8 cellular contexts compared by ENCODE assay signal in the genomic region with DNA sequence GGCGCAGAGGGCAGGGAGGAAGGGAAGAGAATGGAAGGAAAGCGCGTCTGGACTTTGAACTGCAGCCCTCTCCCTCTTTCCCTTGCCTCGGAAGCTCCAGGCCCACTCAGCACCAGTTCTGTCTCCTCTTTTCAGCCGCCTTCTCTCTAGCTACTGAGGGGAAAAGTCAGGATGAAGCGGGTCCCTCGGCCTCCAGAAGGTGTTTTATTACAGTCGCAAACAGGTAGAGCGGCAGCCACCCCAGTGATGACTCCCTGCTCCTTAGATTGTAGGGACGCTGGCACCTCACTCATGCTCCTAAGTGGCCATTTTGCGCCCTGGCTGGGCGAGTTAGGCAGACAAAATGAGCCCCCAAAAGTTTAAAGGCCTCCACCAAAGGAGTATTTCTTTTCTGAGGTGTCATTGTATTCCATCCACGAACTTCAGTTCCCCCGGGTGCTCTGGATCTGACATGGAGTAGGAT. TPM values are rescaled to one million over a fixed set of nuclear protein-coding genes. Genes with fewer than 3 reads are reported as not detected.
DNase-seq lines count a peak whose midpoint lies in the region; ATAC-seq and TF ChIP-seq lines count a peak whose summit lies in the region.

No MANE protein-coding gene starts in this region.

- peaks cover 6% of the 10 kb centered on the region for H3K27me3 Mint-ChIP-seq in GM23338 (ENCODE audit: insufficient read depth, low read depth, poor library complexity)
- H3K27me3 Mint-ChIP-seq in T-cell: no peaks in the 10 kb centered on the region
- H3K27me3 Mint-ChIP-seq in glutamatergic neuron (ENCODE audit: unreplicated experiment): peaks cover 9% of the 10 kb centered on the region

- H2AFZ ChIP-seq in GM23338: peak overlapping the region; percentile 86

- peak overlapping the region; percentile 75 for H3K4me3 ChIP-seq in GM23338

- peaks cover 30% of the 10 kb centered on the region for H4K20me1 ChIP-seq in GM23338 (replicated peaks; ENCODE audit: insufficient read depth)

- H3K4me1 Mint-ChIP-seq in GM23338: peaks cover 41% of the 10 kb centered on the region
- H3K4me1 Mint-ChIP-seq in T-cell: peaks cover 27 to 41% (median 33%) of the 10 kb centered on the region in 3 donors
- H3K4me1 Mint-ChIP-seq in glutamatergic neuron (ENCODE audit: low read depth, unreplicated experiment): peaks cover 28% of the 10 kb centered on the region

- POLR2A ChIA-PET in T-cell (lab: Charles Lee): interaction anchor here in 1 of 2 donors (0.8 kb wide), 1 partner anchor 49 kb away, joined by 3 read pairs; no protein-coding TSS in a partner anchor

- ATAC-seq in GM23338 (peak; percentile 20), T-cell (replicated peaks in 1 of 4) (no peak), sciatic nerve (peak; percentile 20), GM19463 (IDR thresholded peaks at IDR 0.05; ENCODE audit: unreplicated experiment) (no peak)

- no peak for TF ChIP-seq CTCF in GM23338 (conservative IDR thresholded peaks at IDR 0.05; ENCODE audit: low read depth in 2 of 2)
- no peak for TF ChIP-seq CTCF in glutamatergic neuron (IDR thresholded peaks at IDR 0.05; ENCODE audit: partially characterized antibody, unreplicated experiment)

- no peak for DNase-seq in GM23338 (ENCODE audit: low spot score)
- no peak for DNase-seq in T-cell
- DNase-seq in glutamatergic neuron: peak; percentile 25
- no peak for DNase-seq in sciatic nerve (ENCODE audit: low spot score)
- no peak for DNase-seq in hepatic stellate cell (ENCODE audit: low spot score)
- DNase-seq in AG20443 (ENCODE audit: low spot score): no peak
- DNase-seq in NCI-H1436 (lab: John Stamatoyannopoulos, UW): no peak

- no peaks in the 10 kb centered on the region for H3K9me2 ChIP-seq in GM23338 (ENCODE audit: insufficient read depth)

- peaks cover 37% of the 10 kb centered on the region for H3K79me2 ChIP-seq in GM23338 (replicated peaks; ENCODE audit: insufficient read depth)

- H3K27ac ChIP-seq in GM23338 (ENCODE audit: low read depth): peak overlapping the region; percentile 96

- H3K4me2 ChIP-seq in GM23338: peak overlapping the region; percentile 94

- H3K27me3 ChIP-seq in GM23338 (ENCODE audit: insufficient read depth): no peaks in the 10 kb centered on the region

- CTCF ChIA-PET in T-cell (lab: Charles Lee): no interaction called here

- no peaks in the 10 kb centered on the region for H3K36me3 ChIP-seq in GM23338 (ENCODE audit: insufficient read depth)

- peak overlapping the region; percentile 91 for H3K4me3 Mint-ChIP-seq in GM23338
- peak overlapping the region; percentile 64 to 70 (median 66) for H3K4me3 Mint-ChIP-seq in T-cell
- H3K4me3 Mint-ChIP-seq in glutamatergic neuron (ENCODE audit: unreplicated experiment): peak overlapping the region; percentile 88

- peaks cover 3% of the 10 kb centered on the region; the same call in 1 of the 3 replicates for H3K36me3 Mint-ChIP-seq in GM23338 (ENCODE audit: low read depth)
- no peaks in the 10 kb centered on the region for H3K36me3 Mint-ChIP-seq in T-cell
- peaks cover 6% of the 10 kb centered on the region for H3K36me3 Mint-ChIP-seq in glutamatergic neuron (ENCODE audit: unreplicated experiment)

- 0 out of 2 replicates have a peak, but pooled peaks cover 6% of the 10 kb centered on the region for H3F3A ChIP-seq in GM23338 (replicated peaks; ENCODE audit: low read depth)

- H3K9me3 Mint-ChIP-seq in GM23338: no peaks in the 10 kb centered on the region
- H3K9me3 Mint-ChIP-seq in T-cell: no peaks in the 10 kb centered on the region
- H3K9me3 Mint-ChIP-seq in glutamatergic neuron (ENCODE audit: unreplicated experiment): peaks cover 19% of the 10 kb centered on the region

- peaks cover 40% of the 10 kb centered on the region for H3K4me1 ChIP-seq in GM23338 (ENCODE audit: insufficient read depth)

- H3K27ac Mint-ChIP-seq in GM23338 (peak overlapping the region; percentile 97), T-cell (peak overlapping the region; percentile 84 to 90), glutamatergic neuron (ENCODE audit: unreplicated experiment) (peak overlapping the region; percentile 90)

- intact Hi-C loops in sciatic nerve (cut with DNase I): loop anchor here (10.0 kb wide), 1 partner anchor 113 kb away; no protein-coding TSS in a partner anchor

TF ChIP-seq in GM23338, 12 proteins besides CTCF, POLR2A, EP300 and RAD21:
- TF ChIP-seq EZH2 (IDR thresholded peaks at IDR 0.05; ENCODE audit: low read depth, unreplicated experiment) (no peak), ZNF462 (CRISPR knock-in tag; IDR thresholded peaks at IDR 0.05) (no peak), JUNB (IDR thresholded peaks at IDR 0.05; ENCODE audit: unreplicated experiment) (no peak)

RNA-seq across cellular contexts. Expression of gene STK24, which starts 0.9 kb away (rescaled TPM):
- total RNA-seq in GM23338 (2014; rRNA removed; shearing (Covaris generic)): 144 and 157 TPM in 2 replicates
- polyA plus RNA-seq in GM23338 (2016; fragmentation: Nextera tagmentation; extraction: Ambion mirVana): 56.5 and 60.3 TPM in 2 replicates
- 100 to 1,000 TPM in 4 of 5 donors, 10 to 100 TPM in 1; 92.1 to 143 (median 113) TPM for total RNA-seq in T-cell
- total RNA-seq in glutamatergic neuron (ENCODE audit: unreplicated experiment): 188 TPM
- total RNA-seq in sciatic nerve: 44.2 TPM

Comparison
In these comparisons a context has a peak if more than half of its experiments do, and no peak if none do; other contexts are left out.
1. ATAC-seq: peak in GM23338 (single experiment) and sciatic nerve (single experiment); none in T-cell (0 of 4) and GM19463 (single experiment).
2. Peak in every context shown above with its lines, with median percentiles within 50 percentile points of each other: H3K27ac Mint-ChIP-seq and H3K4me3 Mint-ChIP-seq.